In genomic region chr20:57952136-57952535, GRCh38 we compare ENCODE assay signal across 30 cellular contexts.
"Had no signal": no experiment of that assay in that cellular context is flagged by ENCODE, and none has a peak within 500 bp of the region (broad histone marks: within the 10 kb centered on the region; RNA-seq: fewer than 3 reads in every experiment).

No MANE protein-coding gene starts in this region.

- H3K36me3 Mint-ChIP-seq: naive thymus-derived CD8-positive, alpha-beta T cell; natural killer cell treated with Interleukin-12 subunit alpha and Interleukin-12 subunit beta and Interleukin-15 and Interleukin-18, amount 100 ng/mL, for 72 hours; neural progenitor cell; stimulated activated memory B cell treated with anti-CD40 and anti-IgM and Interleukin-4, amounts not matched to agents 10 μg/mL and 1 μg/mL and 100 μg/mL, for 72 hours; type B pancreatic cell had no signal

- H3K79me2 ChIP-seq: parathyroid adenoma had no signal

- H3K4me3 Mint-ChIP-seq: naive thymus-derived CD8-positive, alpha-beta T cell; natural killer cell treated with Interleukin-12 subunit alpha and Interleukin-12 subunit beta and Interleukin-15 and Interleukin-18, amount 100 ng/mL, for 72 hours; neural progenitor cell; stimulated activated memory B cell treated with anti-CD40 and anti-IgM and Interleukin-4, amounts not matched to agents 10 μg/mL and 1 μg/mL and 100 μg/mL, for 72 hours; stimulated activated naive CD8-positive, alpha-beta T cell treated with anti-CD3 and anti-CD28 coated beads, Interleukin-15, amount 100 ng/mL, for 72 hours; type B pancreatic cell had no signal

- H3K27me3 ChIP-seq: neural progenitor cell, ovary, spleen, suprapubic skin, testis, tibial artery, transverse colon, upper lobe of right lung, vagina had no signal

- H2AFZ ChIP-seq: neural progenitor cell, parathyroid adenoma had no signal

- H3K4me3 ChIP-seq: neural progenitor cell, ovary, psoas muscle, skin epidermis, smooth muscle cell, spleen, suprapubic skin, testis, tibial artery, transverse colon, upper lobe of right lung, vagina had no signal

- H3K27ac Mint-ChIP-seq: naive thymus-derived CD8-positive, alpha-beta T cell; natural killer cell treated with Interleukin-12 subunit alpha and Interleukin-12 subunit beta and Interleukin-15 and Interleukin-18, amount 100 ng/mL, for 72 hours; neural progenitor cell; progenitor cell of endocrine pancreas; stimulated activated memory B cell treated with anti-CD40 and anti-IgM and Interleukin-4, amounts not matched to agents 10 μg/mL and 1 μg/mL and 100 μg/mL, for 72 hours; type B pancreatic cell had no signal

- H3K36me3 ChIP-seq: neural progenitor cell, ovary, spleen, suprapubic skin, tibial artery, transverse colon, upper lobe of right lung, vagina had no signal

- H3K4me2 ChIP-seq: neural progenitor cell, smooth muscle cell had no signal

- DNase-seq: naive thymus-derived CD8-positive, alpha-beta T cell; occipital lobe; ovary; psoas muscle; right cardiac atrium; spleen; stimulated activated CD4-positive, alpha-beta T cell treated with anti-CD3 and anti-CD28 coated beads, Interleukin-12 subunit alpha, Interleukin-12 subunit beta, amount 100 ng/mL, for 4 hours; stimulated activated CD4-positive, alpha-beta T cell treated with anti-CD3 and anti-CD28 coated beads, Interleukin-1b, Interleukin-23, amount 100 ng/mL, for 48 hours; stimulated activated CD4-positive, alpha-beta T cell treated with anti-CD3 and anti-CD28 coated beads, Interleukin-4, amount 100 ng/mL, for 1 hour; stimulated activated CD4-positive, alpha-beta T cell treated with anti-CD3 and anti-CD28 coated beads, Interleukin-4, amount 100 ng/mL, for 4 hours; stimulated activated CD8-positive, alpha-beta memory T cell treated with anti-CD3 and anti-CD28 coated beads, Interleukin-4, amount 100 ng/mL, for 48 hours; stimulated activated naive CD4-positive, alpha-beta T cell; stimulated activated naive CD8-positive, alpha-beta T cell treated with anti-CD3 and anti-CD28 coated beads, Interleukin-15, amount 100 ng/mL, for 72 hours; stimulated activated naive CD8-positive, alpha-beta T cell treated with anti-CD3 and anti-CD28 coated beads, Interleukin-15, Interleukin-2, amounts not matched to agents 100 U/mL and 50 U/mL, for 24 hours; substantia nigra; testis; tibial artery; transverse colon; upper lobe of right lung had no signal

- H3K4me1 ChIP-seq: neural progenitor cell, parathyroid adenoma, psoas muscle, spleen, testis, transverse colon, upper lobe of right lung had no signal

- H3K9ac ChIP-seq: neural progenitor cell, parathyroid adenoma had no signal

- ATAC-seq: naive thymus-derived CD8-positive, alpha-beta T cell; natural killer cell treated with Interleukin-12 subunit alpha and Interleukin-12 subunit beta and Interleukin-15 and Interleukin-18, amount 100 ng/mL, for 72 hours; psoas muscle; right cardiac atrium; sciatic nerve; stimulated activated memory B cell treated with anti-CD40 and anti-IgM and Interleukin-4, amounts not matched to agents 10 μg/mL and 1 μg/mL and 100 μg/mL, for 72 hours; stimulated activated naive CD8-positive, alpha-beta T cell treated with anti-CD3 and anti-CD28 coated beads, Interleukin-15, amount 100 ng/mL, for 72 hours; stimulated activated naive CD8-positive, alpha-beta T cell treated with anti-CD3 and anti-CD28 coated beads, Interleukin-15, Interleukin-2, amounts not matched to agents 100 U/mL and 50 U/mL, for 24 hours; upper lobe of right lung had no signal

- H3K27me3 Mint-ChIP-seq: stimulated activated naive CD8-positive, alpha-beta T cell treated with anti-CD3 and anti-CD28 coated beads, Interleukin-15, amount 100 ng/mL, for 72 hours had no signal

- H3K9me3 ChIP-seq: ovary, psoas muscle, suprapubic skin, testis, tibial artery, transverse colon, upper lobe of right lung, vagina had no signal

- H3K9me3 Mint-ChIP-seq: natural killer cell treated with Interleukin-12 subunit alpha and Interleukin-12 subunit beta and Interleukin-15 and Interleukin-18, amount 100 ng/mL, for 72 hours had no signal

- H3K27ac ChIP-seq: neural progenitor cell, ovary, parathyroid adenoma, psoas muscle, skin epidermis, spleen, suprapubic skin, testis, tibial artery, transverse colon, upper lobe of right lung, vagina had no signal

- H3K4me1 Mint-ChIP-seq: stimulated activated memory B cell treated with anti-CD40 and anti-IgM and Interleukin-4, amounts not matched to agents 10 μg/mL and 1 μg/mL and 100 μg/mL, for 72 hours; stimulated activated naive CD8-positive, alpha-beta T cell treated with anti-CD3 and anti-CD28 coated beads, Interleukin-15, amount 100 ng/mL, for 72 hours had no signal
